Comparison of ENCODE assay signal across 14 cellular contexts in the genomic region with DNA sequence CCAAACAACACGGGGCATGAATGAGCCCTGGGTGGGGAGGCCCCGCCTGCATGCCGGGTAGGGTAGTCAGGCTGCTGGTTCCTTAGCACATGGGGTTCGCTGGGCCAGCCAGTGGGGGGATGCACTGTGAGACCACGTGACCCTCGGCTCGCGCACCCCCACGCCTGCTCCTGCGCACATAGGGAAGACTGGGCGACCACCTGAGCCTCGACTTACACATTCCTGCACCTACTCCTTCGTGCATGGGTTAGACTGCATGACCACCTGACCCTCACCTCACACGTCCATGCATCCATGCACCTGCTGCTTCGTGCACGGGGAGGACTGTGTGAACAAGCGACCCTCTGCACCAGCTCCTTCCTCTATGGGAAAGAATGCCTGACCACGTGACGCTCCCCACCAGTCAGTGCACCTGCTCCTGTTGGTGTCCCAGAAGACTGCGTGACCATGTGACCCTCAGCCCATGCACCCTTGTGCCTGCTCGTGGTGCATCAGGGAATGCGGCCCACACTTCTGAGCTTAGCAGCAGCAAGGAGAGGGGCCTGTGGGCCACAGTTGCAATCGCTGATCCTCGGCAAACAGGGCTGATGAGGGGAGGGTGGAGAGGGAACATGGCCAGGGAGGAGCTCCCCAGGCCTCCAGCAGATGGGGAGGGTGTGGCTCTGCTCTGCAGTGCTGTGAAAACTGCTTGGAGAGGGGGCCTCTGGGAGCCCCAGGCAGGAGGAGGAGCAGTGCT. TPM values are rescaled to one million over a fixed set of nuclear protein-coding genes. Genes with fewer than 3 reads are reported as not detected.
DNase-seq lines count a peak whose midpoint lies in the region; ATAC-seq, FAIRE-seq and TF ChIP-seq lines count a peak whose summit lies in the region.
"Had no signal": no experiment of that assay in that cellular context is flagged by ENCODE, and none has a peak within 500 bp of the region (broad histone marks: within the 10 kb centered on the region; RNA-seq: fewer than 3 reads in every experiment).

No MANE protein-coding gene starts in this region.

- TF ChIP-seq CTCF in H1 (IDR thresholded peaks at IDR 0.05; ENCODE audit: control extremely low read depth in 1 of 3, insufficient read depth in 1 of 3, low read depth in 1 of 3, low read length in 3 of 3): no peak
- TF ChIP-seq CTCF in psoas muscle (IDR thresholded peaks at IDR 0.05): no peak

- H3K36me3 ChIP-seq in H1 (ENCODE audit: control insufficient read depth in 2 of 4, insufficient read depth in 4 of 4, low read length in 3 of 4) (peaks cover 4 to 26% (median 13%) of the 10 kb centered on the region in 4 experiments), psoas muscle (ENCODE audit: insufficient read depth in 1 of 2, low read depth in 1 of 2) (no peaks in the 10 kb centered on the region)

- H3K23ac ChIP-seq in H1 (ENCODE audit: insufficient read length): no peak overlapping the region

- intact Hi-C loops in psoas muscle (cut with DNase I): no loop called here

- no peak overlapping the region for H3K4ac ChIP-seq in H1 (replicated peaks; ENCODE audit: insufficient read length, low read depth, low read length)

- H2BK20ac ChIP-seq in H1 (ENCODE audit: low read length): no peak overlapping the region

- ATAC-seq in psoas muscle (no peak), HG03139 (IDR thresholded peaks at IDR 0.05; ENCODE audit: unreplicated experiment) (no peak), HG03342 (IDR thresholded peaks at IDR 0.05; ENCODE audit: unreplicated experiment) (no peak)

- no peak for TF ChIP-seq RAD21 in H1 (IDR thresholded peaks at IDR 0.05 in 1 of 2, conservative IDR thresholded peaks at IDR 0.05 in 1 of 2; ENCODE audit: low read depth in 2 of 2, low read length in 2 of 2)

- 0 out of 2 replicates have a peak overlapping the region, but pooled peaks have one; percentile 48 for H3K18ac ChIP-seq in H1 (ENCODE audit: extremely low read depth, low read length)

- H2BK12ac ChIP-seq in H1 (ENCODE audit: low read depth, low read length): 0 out of 2 replicates have a peak overlapping the region, but pooled peaks have one; percentile 27

- no peak overlapping the region for H3K56ac ChIP-seq in H1 (replicated peaks; ENCODE audit: insufficient read length, low read depth, low read length)

- peak overlapping the region; percentile 2 for H4K5ac ChIP-seq in H1 (ENCODE audit: insufficient read length, low read depth, low read length)

- H4K91ac ChIP-seq in H1 (replicated peaks; ENCODE audit: insufficient read length, low read length): no peak overlapping the region

- TF ChIP-seq POLR2A in H1 (IDR thresholded peaks at IDR 0.05; ENCODE audit: control extremely low read depth in 1 of 2, low read depth in 2 of 2, low read length in 2 of 2) (no peak), H54 (IDR thresholded peaks at IDR 0.05; ENCODE audit: low read depth, low read length) (no peak)

- H3K23me2 ChIP-seq in H1 (ENCODE audit: low read depth, low read length): no peaks in the 10 kb centered on the region; the same call in 1 of the 2 replicates

- peaks cover 2 to 40% (median 29%) of the 10 kb centered on the region in 4 experiments for H3K4me1 ChIP-seq in H1 (replicated peaks in 1 of 4; ENCODE audit: control insufficient read depth in 3 of 4, insufficient read depth in 4 of 4, low read length in 3 of 4)
- peaks cover 3% of the 10 kb centered on the region for H3K4me1 ChIP-seq in psoas muscle

- peaks cover 53 to 100% of the 10 kb centered on the region in 2 experiments for H3K79me2 ChIP-seq in H1 (ENCODE audit: control insufficient read depth in 1 of 2, insufficient read depth in 2 of 2, low read length in 2 of 2)

- WGBS in H1 (ENCODE audit: extremely low coverage in 1 of 2, insufficient coverage in 1 of 2, insufficient read length in 1 of 2, insufficient replicate concordance in 2 of 2, low coverage in 1 of 2, low lambda C conversion rate in 2 of 2, missing lambda C conversion rate in 1 of 2), 2 experiments: 85% methylated on average over 24 of the region's 24 CpGs; no CpG with 5 or more reads in 1 of the 2 experiments
- 78 to 80% (median 79%) methylated on average over 24 of the region's 24 CpGs for WGBS in psoas muscle, 3 donors

- 0 out of 2 replicates have a peak overlapping the region, but pooled peaks have one; percentile 14 for H3K27ac ChIP-seq in H1 (ENCODE audit: low read depth, low read length)
- no peak overlapping the region for H3K27ac ChIP-seq in psoas muscle
- H3K27ac ChIP-seq: 22Rv1, tibial nerve had no signal

- H4K8ac ChIP-seq in H1 (ENCODE audit: extremely low read depth, insufficient read depth, low read length): peak overlapping the region; percentile 82; the same call in 1 of the 2 replicates

- H3K27me3 ChIP-seq in H1 (replicated peaks in 1 of 4; ENCODE audit: control insufficient read depth in 3 of 4, extremely low read depth in 1 of 4, insufficient read depth in 3 of 4, low read length in 3 of 4) (no peaks in the 10 kb centered on the region), psoas muscle (ENCODE audit: insufficient read depth in 3 of 3, low read length in 2 of 3) (no peaks in the 10 kb centered on the region)
- H3K27me3 ChIP-seq: tibial nerve had no signal

- H3K14ac ChIP-seq in H1 (ENCODE audit: insufficient read length): no peak overlapping the region

- H2BK120ac ChIP-seq in H1 (replicated peaks; ENCODE audit: low read depth, low read length): no peak overlapping the region

- CTCF ChIA-PET in H1 (lab: Charles Lee; ENCODE audit: partially characterized antibody): interaction anchor here (0.8 to 1.5 kb wide), 5 partner anchors 11 to 65 kb away, joined by 3 to 6 read pairs (median 3); no protein-coding TSS in a partner anchor

- no peak overlapping the region; a peak in 1 of 7 replicates for H3K9ac ChIP-seq in H1 (replicated peaks in 1 of 4; ENCODE audit: extremely low read depth in 1 of 4, low read depth in 3 of 4, low read length in 3 of 4)

- no peak for FAIRE-seq in H1 (lab: Jason Lieb, UNC)
- FAIRE-seq in H54 (lab: Jason Lieb, UNC): no peak
- FAIRE-seq: astrocyte had no signal

- H3K4me3 ChIP-seq in H1 (ENCODE audit: extremely low read depth in 1 of 4, insufficient read depth in 2 of 4, low read depth in 3 of 4, low read length in 4 of 4): no peak overlapping the region
- H3K4me3 ChIP-seq in psoas muscle: no peak overlapping the region
- H3K4me3 ChIP-seq: tibial nerve had no signal

- peaks cover 55 to 75% of the 10 kb centered on the region in 2 experiments for H4K20me1 ChIP-seq in H1 (replicated peaks in 1 of 2; ENCODE audit: control insufficient read depth in 1 of 2, insufficient read depth in 2 of 2, low read length in 2 of 2)

- POLR2A ChIA-PET in H1 (lab: Charles Lee; ENCODE audit: partially characterized antibody): interaction anchor here (0.7 to 2.8 kb wide), 5 partner anchors 9 to 88 kb away, joined by 3 to 15 read pairs (median 4); no protein-coding TSS in a partner anchor

- H3K9me3 ChIP-seq in H1 (ENCODE audit: insufficient read depth in 2 of 2, low read depth in 1 of 2, low read length in 1 of 2) (no peaks in the 10 kb centered on the region), psoas muscle (no peaks in the 10 kb centered on the region)
- H3K9me3 ChIP-seq: tibial nerve had no signal

- no peak overlapping the region for H2AFZ ChIP-seq in H1 (ENCODE audit: low read length)

- H2BK15ac ChIP-seq in H1 (ENCODE audit: low read length): no peak overlapping the region

- TF ChIP-seq EP300 in H1 (IDR thresholded peaks at IDR 0.05; ENCODE audit: borderline replicate concordance in 1 of 2, low read depth in 2 of 2, low read length in 2 of 2): no peak

- no peak overlapping the region; the same call in 1 of the 2 replicates for H2AK5ac ChIP-seq in H1 (ENCODE audit: low read depth, low read length)

- DNase-seq in DMS53 (lab: John Stamatoyannopoulos, UW): peak; percentile 56
- DNase-seq in DMS53 treated with DMSO at 0.1 percent for 48 hours (lab: John Stamatoyannopoulos, UW; ENCODE audit: unreplicated experiment): no peak
- DNase-seq in NCI-H1694 (lab: John Stamatoyannopoulos, UW): peak; percentile 78
- DNase-seq in H1 (ENCODE audit: low read depth in 1 of 2, low spot score in 2 of 2): no peak
- DNase-seq in psoas muscle: peak; percentile 12 to 37
- DNase-seq in H54 (ENCODE audit: insufficient read length, low spot score): no peak
- DNase-seq: activated T-cell treated with anti-CD3 and anti-CD28 coated beads, Interleukin-2, amount 50 U/mL, for 48 hours; NCI-H146; occipital lobe had no signal

- H3K4me2 ChIP-seq in H1 (ENCODE audit: insufficient read depth in 1 of 2, low read depth in 2 of 2, low read length in 2 of 2): 0 out of 4 replicates have a peak overlapping the region, but pooled peaks have one; percentile 3 to 14

- H3K79me1 ChIP-seq in H1 (ENCODE audit: low read depth, low read length): peaks cover 40% of the 10 kb centered on the region

- H2BK5ac ChIP-seq in H1 (ENCODE audit: low read depth, low read length): peak overlapping the region; percentile 12

TF ChIP-seq in H1, 55 proteins besides CTCF, POLR2A, EP300 and RAD21 (continues in another document):
- TF ChIP-seq CHD1 (IDR thresholded peaks at IDR 0.05; ENCODE audit: low read depth, low read length) (no peak), FOSL1 (IDR thresholded peaks at IDR 0.05; ENCODE audit: insufficient read depth, low read depth, low read length) (no peak), GABPA (IDR thresholded peaks at IDR 0.05; ENCODE audit: borderline replicate concordance, insufficient read depth, low read length) (peak; percentile 8; the same call in 1 of the 2 replicates), RFX5 (IDR thresholded peaks at IDR 0.05; ENCODE audit: borderline replicate concordance, low read depth, low read length) (no peak), ZNF274 (IDR thresholded peaks at IDR 0.05; ENCODE audit: borderline replicate concordance, extremely low read depth, low read length) (no peak)
- TF ChIP-seq, protein P1, sequence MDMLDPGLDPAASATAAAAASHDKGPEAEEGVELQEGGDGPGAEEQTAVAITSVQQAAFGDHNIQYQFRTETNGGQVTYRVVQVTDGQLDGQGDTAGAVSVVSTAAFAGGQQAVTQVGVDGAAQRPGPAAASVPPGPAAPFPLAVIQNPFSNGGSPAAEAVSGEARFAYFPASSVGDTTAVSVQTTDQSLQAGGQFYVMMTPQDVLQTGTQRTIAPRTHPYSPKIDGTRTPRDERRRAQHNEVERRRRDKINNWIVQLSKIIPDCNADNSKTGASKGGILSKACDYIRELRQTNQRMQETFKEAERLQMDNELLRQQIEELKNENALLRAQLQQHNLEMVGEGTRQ (IDR thresholded peaks at IDR 0.05; ENCODE audit: low read length): peak; percentile 43; the same call in 1 of the 2 replicates

RNA-seq across cellular contexts. Expression of a gene that starts 18.1 kb away (rescaled TPM):
- 260 and 266 TPM in 2 replicates for total RNA-seq in H1 (2021; fragmentation: NEBNext Ultra II Directional; extraction: Animal tissue kit (Norgen Biotek cat#: 25700))
- polyA plus RNA-seq in H1 (2011; rRNA removed) (107 and 168 TPM in 2 replicates), psoas muscle (1 to 10 TPM; 2.4 to 4.2 (median 3.4) TPM)
- polyA plus RNA-seq in H1 (2011; cell fraction: cytosol; rRNA removed): 145 TPM
- 161 TPM for polyA plus RNA-seq in H1 (2011; cell fraction: nucleus; rRNA removed)
- polyA plus RNA-seq in H1 (2012, experiment 1 of 2): 129 to 148 TPM (median 136 TPM) in 4 replicates
- 146 TPM for polyA plus RNA-seq in H1 (2012, experiment 2 of 2)
- 245 TPM for polyA plus RNA-seq in H1 (2013, experiment 1 of 2)
- 311 TPM for polyA plus RNA-seq in H1 (2013, experiment 2 of 2)
- polyA minus RNA-seq in H1 (2011; rRNA and poly(A)+ RNA removed): 76.4 and 90.5 TPM in 2 replicates
- 92.9 TPM for polyA minus RNA-seq in H1 (2011; cell fraction: cytosol; rRNA and poly(A)+ RNA removed)
- polyA minus RNA-seq in H1 (2011; cell fraction: nucleus; rRNA and poly(A)+ RNA removed): 64.8 TPM
- total RNA-seq in psoas muscle: 1 to 10 TPM; 4.7 to 6.2 (median 6.1) TPM

Comparison
In these comparisons a context has a peak if more than half of its experiments do, and no peak if none do; other contexts are left out.
1. DNase-seq: peak in DMS53 (single experiment), NCI-H1694 (single experiment) and psoas muscle (2 of 2); none in DMS53 treated with DMSO at 0.1 percent for 48 hours (single experiment), H1 (0 of 2) and H54 (single experiment).
2. RNA of a gene that starts 18.1 kb away (total RNA-seq): 260 to 266 TPM in H1; 4.7 to 6.2 TPM in psoas muscle; every median in the first group is over 10 times any median in the second.